Comparison of ENCODE assay signal across 8 cellular contexts in genomic region chr19:3036119-3036794, GRCh38. TPM values are rescaled to one million over a fixed set of nuclear protein-coding genes. Genes with fewer than 3 reads are reported as not detected.
DNase-seq lines count a peak whose midpoint lies in the region; ATAC-seq, FAIRE-seq and TF ChIP-seq lines count a peak whose summit lies in the region.

No MANE protein-coding gene starts in this region.

- H3K4me3 Mint-ChIP-seq in activated CD4-positive, alpha-beta memory T cell treated with anti-CD3 and anti-CD28 coated beads, Interleukin-2, amount 10 ng/mL, durations not matched to agents 7 days and 5 days = peak overlapping the region; percentile 83

- peak overlapping the region; percentile 67 to 99 (median 95) for H3K27ac ChIP-seq in dorsolateral prefrontal cortex

- CTCF ChIA-PET in activated CD4-positive, alpha-beta memory T cell treated with anti-CD3 and anti-CD28 coated beads, Interleukin-2, amount 10 ng/mL, durations not matched to agents 7 days and 5 days (lab: Charles Lee) = interaction anchor here (0.9 to 3.2 kb wide), 15 partner anchors 11 to 268 kb away, joined by 3 to 23 read pairs (median 6); partner anchors contain the start of genes NCLN, TLE5 and TLE6

- H3K4me1 Mint-ChIP-seq in activated CD4-positive, alpha-beta memory T cell treated with anti-CD3 and anti-CD28 coated beads, Interleukin-2, amount 10 ng/mL, durations not matched to agents 7 days and 5 days = peaks cover 23% of the 10 kb centered on the region

- FAIRE-seq in A204.1 (lab: Jason Lieb, UNC) = peak; percentile 47

- peak overlapping the region; percentile 39 to 95 (median 66) for H3K4me3 ChIP-seq in dorsolateral prefrontal cortex
- H3K4me3 ChIP-seq in lower leg skin (ENCODE audit: low read depth, poor library complexity, severe bottlenecking) = peak overlapping the region; percentile 35

- no peak for TF ChIP-seq POLR2A in lower leg skin (IDR thresholded peaks at IDR 0.05)

- TF ChIP-seq CTCF in dorsolateral prefrontal cortex (IDR thresholded peaks at IDR 0.05 in 54 of 56, conservative IDR thresholded peaks at IDR 0.05 in 2 of 56; ENCODE audit: low read depth in 1 of 56, partially characterized antibody in 56 of 56) (peak in 11 of 56 donors; percentile 3 to 29 (median 20)), lower leg skin (IDR thresholded peaks at IDR 0.05) (no peak)

- peaks cover 0 to under 1% (median 0%) of the 10 kb centered on the region in 45 donors for H3K27me3 ChIP-seq in dorsolateral prefrontal cortex

- ATAC-seq in GM18907 (IDR thresholded peaks at IDR 0.05; ENCODE audit: unreplicated experiment) (peak; percentile 55), HG03521 (IDR thresholded peaks at IDR 0.05; ENCODE audit: unreplicated experiment) (peak; percentile 39)

- H3K9me3 Mint-ChIP-seq in activated CD4-positive, alpha-beta memory T cell treated with anti-CD3 and anti-CD28 coated beads, Interleukin-2, amount 10 ng/mL, durations not matched to agents 7 days and 5 days = no peaks in the 10 kb centered on the region

- 0% methylated on average over 27 to 30 of the region's 42 CpGs for WGBS in lower leg skin, 2 donors

- intact Hi-C loops in dorsolateral prefrontal cortex (cut with DNase I) = loop anchor here in 1 of 2 donors (5.0 kb wide), 1 partner anchor 41 kb away; no protein-coding TSS in a partner anchor
- intact Hi-C loops in lower leg skin (cut with DNase I; ENCODE audit: low total_unique reads) = no loop called here

- POLR2A ChIA-PET in activated CD4-positive, alpha-beta memory T cell treated with anti-CD3 and anti-CD28 coated beads, Interleukin-2, amount 10 ng/mL, durations not matched to agents 7 days and 5 days (lab: Charles Lee) = interaction anchor here (1.0 to 4.2 kb wide), 12 partner anchors 9 to 150 kb away, joined by 3 to 81 read pairs (median 4); partner anchors contain the start of genes TLE5, TLE6 and ZNF57

- peak overlapping the region; percentile 91 for H3K27ac Mint-ChIP-seq in activated CD4-positive, alpha-beta memory T cell treated with anti-CD3 and anti-CD28 coated beads, Interleukin-2, amount 10 ng/mL, durations not matched to agents 7 days and 5 days

- no peaks in the 10 kb centered on the region for H3K36me3 Mint-ChIP-seq in activated CD4-positive, alpha-beta memory T cell treated with anti-CD3 and anti-CD28 coated beads, Interleukin-2, amount 10 ng/mL, durations not matched to agents 7 days and 5 days (ENCODE audit: low read depth)

- DNase-seq in NCI-H748 treated with DMSO at 0.1 percent for 48 hours (lab: John Stamatoyannopoulos, UW) (peak; percentile 54), dorsolateral prefrontal cortex (peak; percentile 91 to 96 (median 95)), lower leg skin (ENCODE audit: low spot score in 2 of 2) (peak; percentile 94 to 99)
- DNase-seq in activated CD4-positive, alpha-beta memory T cell treated with anti-CD3 and anti-CD28 coated beads, Interleukin-2, amount 10 ng/mL, durations not matched to agents 7 days and 5 days = peak; percentile 84
- peak; percentile 85 for DNase-seq in stimulated activated CD4-positive, alpha-beta T cell treated with anti-CD3 and anti-CD28 coated beads, Interleukin-4, amount 100 ng/mL, for 24 hours

- peaks cover 19% of the 10 kb centered on the region for H3K27me3 Mint-ChIP-seq in activated CD4-positive, alpha-beta memory T cell treated with anti-CD3 and anti-CD28 coated beads, Interleukin-2, amount 10 ng/mL, durations not matched to agents 7 days and 5 days

RNA-seq across cellular contexts. Expression of gene TLE2, which starts 7.2 kb away (rescaled TPM):
- total RNA-seq in activated CD4-positive, alpha-beta memory T cell treated with anti-CD3 and anti-CD28 coated beads, Interleukin-2, amount 10 ng/mL, durations not matched to agents 7 days and 5 days = 1 to 10 TPM; 1.3 to 1.4 TPM
- total RNA-seq in dorsolateral prefrontal cortex (10 to 100 TPM; 20.7 to 66.1 (median 34.1) TPM), lower leg skin (10 to 100 TPM; 25.3 to 40.1 (median 33.5) TPM)

RNA-seq across cellular contexts. Expression of gene TLE5, which starts 26.0 kb away (rescaled TPM):
- total RNA-seq in activated CD4-positive, alpha-beta memory T cell treated with anti-CD3 and anti-CD28 coated beads, Interleukin-2, amount 10 ng/mL, durations not matched to agents 7 days and 5 days = 100 to 1,000 TPM; 712 to 724 TPM
- total RNA-seq in dorsolateral prefrontal cortex = 100 to 1,000 TPM; 425 to 952 (median 709) TPM
- 100 to 1,000 TPM; 329 to 533 (median 387) TPM for total RNA-seq in lower leg skin

RNA-seq across cellular contexts. Expression of gene GNA11, which starts 57.9 kb away (rescaled TPM):
- under 1 TPM; 0.63 to 0.78 TPM for total RNA-seq in activated CD4-positive, alpha-beta memory T cell treated with anti-CD3 and anti-CD28 coated beads, Interleukin-2, amount 10 ng/mL, durations not matched to agents 7 days and 5 days
- total RNA-seq in dorsolateral prefrontal cortex = 100 to 1,000 TPM in 1 of 120 experiments, 10 to 100 TPM in 119; 48.7 to 103 (median 61.3) TPM
- 10 to 100 TPM; 42.5 to 63.8 (median 56.5) TPM for total RNA-seq in lower leg skin

RNA-seq across cellular contexts. Expression of gene TLE6, which starts 58.9 kb away (rescaled TPM):
- total RNA-seq in activated CD4-positive, alpha-beta memory T cell treated with anti-CD3 and anti-CD28 coated beads, Interleukin-2, amount 10 ng/mL, durations not matched to agents 7 days and 5 days = 1 to 10 TPM; 1.1 to 2.0 TPM
- total RNA-seq in dorsolateral prefrontal cortex = 1 to 10 TPM in 60 of 120 experiments, under 1 TPM in 54, not detected in 6; 0.23 to 3.4 (median 1.1) TPM
- 1 to 10 TPM in 2 of 4 donors, not detected in 2; 1.5 to 1.8 TPM for total RNA-seq in lower leg skin

Comparison
In these comparisons a context has a peak if more than half of its experiments do, and no peak if none do; other contexts are left out.
1. Peak in every context shown above with its lines: DNase-seq, ATAC-seq, H3K4me3 ChIP-seq and H3K27ac ChIP-seq.
2. RNA of gene TLE2, which starts 7.2 kb away (total RNA-seq): 25.3 to 40.1 TPM in lower leg skin and 20.7 to 66.1 TPM in dorsolateral prefrontal cortex; 1.3 to 1.4 TPM in activated CD4-positive, alpha-beta memory T cell treated with anti-CD3 and anti-CD28 coated beads, Interleukin-2, amount 10 ng/mL, durations not matched to agents 7 days and 5 days; every median in the first group is over 4 times any median in the second.
3. RNA of gene GNA11, which starts 57.9 kb away (total RNA-seq): 48.7 to 103 TPM in dorsolateral prefrontal cortex and 42.5 to 63.8 TPM in lower leg skin; 0.63 to 0.78 TPM in activated CD4-positive, alpha-beta memory T cell treated with anti-CD3 and anti-CD28 coated beads, Interleukin-2, amount 10 ng/mL, durations not matched to agents 7 days and 5 days; every median in the first group is over 10 times any median in the second.